1 cellular context compared by ENCODE assay signal in genomic region chr18:712401-713134, GRCh38.
TF ChIP-seq lines count a peak whose summit lies in the region.

A gene with protein sequence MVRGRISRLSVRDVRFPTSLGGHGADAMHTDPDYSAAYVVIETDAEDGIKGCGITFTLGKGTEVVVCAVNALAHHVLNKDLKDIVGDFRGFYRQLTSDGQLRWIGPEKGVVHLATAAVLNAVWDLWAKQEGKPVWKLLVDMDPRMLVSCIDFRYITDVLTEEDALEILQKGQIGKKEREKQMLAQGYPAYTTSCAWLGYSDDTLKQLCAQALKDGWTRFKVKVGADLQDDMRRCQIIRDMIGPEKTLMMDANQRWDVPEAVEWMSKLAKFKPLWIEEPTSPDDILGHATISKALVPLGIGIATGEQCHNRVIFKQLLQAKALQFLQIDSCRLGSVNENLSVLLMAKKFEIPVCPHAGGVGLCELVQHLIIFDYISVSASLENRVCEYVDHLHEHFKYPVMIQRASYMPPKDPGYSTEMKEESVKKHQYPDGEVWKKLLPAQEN (minus strand): TSS chr18:712630. CDS start chr18:712587, 43 bp downstream.

TF ChIP-seq in HepG2, 621 proteins besides CTCF, POLR2A, EP300 and RAD21 (continued from another document and continues in another):
- no peak for TF ChIP-seq HOMEZ (CRISPR knock-in tag; IDR thresholded peaks at IDR 0.05; ENCODE audit: low read depth)
- TF ChIP-seq MXD4 (CRISPR knock-in tag; IDR thresholded peaks at IDR 0.05), result no peak
- TF ChIP-seq, protein P1, sequence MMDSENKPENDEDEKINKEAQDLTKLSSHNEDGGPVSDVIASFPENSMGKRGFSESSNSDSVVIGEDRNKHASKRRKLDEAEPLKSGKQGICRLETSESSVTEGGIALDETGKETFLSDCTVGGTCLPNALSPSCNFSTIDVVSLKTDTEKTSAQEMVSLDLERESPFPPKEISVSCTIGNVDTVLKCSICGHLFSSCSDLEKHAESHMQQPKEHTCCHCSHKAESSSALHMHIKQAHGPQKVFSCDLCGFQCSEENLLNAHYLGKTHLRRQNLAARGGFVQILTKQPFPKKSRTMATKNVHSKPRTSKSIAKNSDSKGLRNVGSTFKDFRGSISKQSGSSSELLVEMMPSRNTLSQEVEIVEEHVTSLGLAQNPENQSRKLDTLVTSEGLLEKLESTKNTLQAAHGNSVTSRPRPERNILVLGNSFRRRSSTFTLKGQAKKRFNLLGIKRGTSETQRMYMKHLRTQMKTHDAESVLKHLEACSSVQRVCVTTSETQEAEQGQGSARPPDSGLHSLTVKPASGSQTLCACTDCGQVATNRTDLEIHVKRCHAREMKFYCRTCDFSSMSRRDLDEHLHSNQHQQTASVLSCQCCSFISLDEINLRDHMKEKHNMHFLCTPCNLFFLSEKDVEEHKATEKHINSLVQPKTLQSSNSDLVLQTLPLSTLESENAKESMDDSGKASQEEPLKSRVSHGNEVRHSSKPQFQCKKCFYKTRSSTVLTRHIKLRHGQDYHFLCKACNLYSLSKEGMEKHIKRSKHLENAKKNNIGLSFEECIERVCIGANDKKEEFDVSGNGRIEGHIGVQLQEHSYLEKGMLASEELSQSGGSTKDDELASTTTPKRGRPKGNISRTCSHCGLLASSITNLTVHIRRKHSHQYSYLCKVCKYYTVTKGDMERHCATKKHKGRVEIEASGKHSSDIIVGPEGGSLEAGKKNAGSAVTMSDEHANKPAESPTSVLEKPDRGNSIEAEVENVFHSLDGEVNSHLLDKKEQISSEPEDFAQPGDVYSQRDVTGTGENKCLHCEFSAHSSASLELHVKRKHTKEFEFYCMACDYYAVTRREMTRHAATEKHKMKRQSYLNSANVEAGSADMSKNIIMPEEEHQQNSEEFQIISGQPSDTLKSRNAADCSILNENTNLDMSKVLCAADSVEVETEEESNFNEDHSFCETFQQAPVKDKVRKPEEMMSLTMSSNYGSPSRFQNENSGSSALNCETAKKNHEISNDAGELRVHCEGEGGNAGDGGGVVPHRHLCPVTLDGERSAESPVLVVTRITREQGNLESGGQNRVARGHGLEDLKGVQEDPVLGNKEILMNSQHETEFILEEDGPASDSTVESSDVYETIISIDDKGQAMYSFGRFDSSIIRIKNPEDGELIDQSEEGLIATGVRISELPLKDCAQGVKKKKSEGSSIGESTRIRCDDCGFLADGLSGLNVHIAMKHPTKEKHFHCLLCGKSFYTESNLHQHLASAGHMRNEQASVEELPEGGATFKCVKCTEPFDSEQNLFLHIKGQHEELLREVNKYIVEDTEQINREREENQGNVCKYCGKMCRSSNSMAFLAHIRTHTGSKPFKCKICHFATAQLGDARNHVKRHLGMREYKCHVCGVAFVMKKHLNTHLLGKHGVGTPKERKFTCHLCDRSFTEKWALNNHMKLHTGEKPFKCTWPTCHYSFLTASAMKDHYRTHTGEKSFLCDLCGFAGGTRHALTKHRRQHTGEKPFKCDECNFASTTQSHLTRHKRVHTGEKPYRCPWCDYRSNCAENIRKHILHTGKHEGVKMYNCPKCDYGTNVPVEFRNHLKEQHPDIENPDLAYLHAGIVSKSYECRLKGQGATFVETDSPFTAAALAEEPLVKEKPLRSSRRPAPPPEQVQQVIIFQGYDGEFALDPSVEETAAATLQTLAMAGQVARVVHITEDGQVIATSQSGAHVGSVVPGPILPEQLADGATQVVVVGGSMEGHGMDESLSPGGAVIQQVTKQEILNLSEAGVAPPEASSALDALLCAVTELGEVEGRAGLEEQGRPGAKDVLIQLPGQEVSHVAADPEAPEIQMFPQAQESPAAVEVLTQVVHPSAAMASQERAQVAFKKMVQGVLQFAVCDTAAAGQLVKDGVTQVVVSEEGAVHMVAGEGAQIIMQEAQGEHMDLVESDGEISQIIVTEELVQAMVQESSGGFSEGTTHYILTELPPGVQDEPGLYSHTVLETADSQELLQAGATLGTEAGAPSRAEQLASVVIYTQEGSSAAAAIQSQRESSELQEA (CRISPR knock-in tag; IDR thresholded peaks at IDR 0.05; ENCODE audit: not compliant biosample characterization), result no peak
- TF ChIP-seq NFYC (CRISPR knock-in tag; IDR thresholded peaks at IDR 0.05), result no peak; the same call in 1 of the 2 replicates
- TF ChIP-seq, protein P2, sequence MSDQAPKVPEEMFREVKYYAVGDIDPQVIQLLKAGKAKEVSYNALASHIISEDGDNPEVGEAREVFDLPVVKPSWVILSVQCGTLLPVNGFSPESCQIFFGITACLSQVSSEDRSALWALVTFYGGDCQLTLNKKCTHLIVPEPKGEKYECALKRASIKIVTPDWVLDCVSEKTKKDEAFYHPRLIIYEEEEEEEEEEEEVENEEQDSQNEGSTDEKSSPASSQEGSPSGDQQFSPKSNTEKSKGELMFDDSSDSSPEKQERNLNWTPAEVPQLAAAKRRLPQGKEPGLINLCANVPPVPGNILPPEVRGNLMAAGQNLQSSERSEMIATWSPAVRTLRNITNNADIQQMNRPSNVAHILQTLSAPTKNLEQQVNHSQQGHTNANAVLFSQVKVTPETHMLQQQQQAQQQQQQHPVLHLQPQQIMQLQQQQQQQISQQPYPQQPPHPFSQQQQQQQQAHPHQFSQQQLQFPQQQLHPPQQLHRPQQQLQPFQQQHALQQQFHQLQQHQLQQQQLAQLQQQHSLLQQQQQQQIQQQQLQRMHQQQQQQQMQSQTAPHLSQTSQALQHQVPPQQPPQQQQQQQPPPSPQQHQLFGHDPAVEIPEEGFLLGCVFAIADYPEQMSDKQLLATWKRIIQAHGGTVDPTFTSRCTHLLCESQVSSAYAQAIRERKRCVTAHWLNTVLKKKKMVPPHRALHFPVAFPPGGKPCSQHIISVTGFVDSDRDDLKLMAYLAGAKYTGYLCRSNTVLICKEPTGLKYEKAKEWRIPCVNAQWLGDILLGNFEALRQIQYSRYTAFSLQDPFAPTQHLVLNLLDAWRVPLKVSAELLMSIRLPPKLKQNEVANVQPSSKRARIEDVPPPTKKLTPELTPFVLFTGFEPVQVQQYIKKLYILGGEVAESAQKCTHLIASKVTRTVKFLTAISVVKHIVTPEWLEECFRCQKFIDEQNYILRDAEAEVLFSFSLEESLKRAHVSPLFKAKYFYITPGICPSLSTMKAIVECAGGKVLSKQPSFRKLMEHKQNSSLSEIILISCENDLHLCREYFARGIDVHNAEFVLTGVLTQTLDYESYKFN (CRISPR knock-in tag; conservative IDR thresholded peaks at IDR 0.05), result no peak
- no peak for TF ChIP-seq REL (CRISPR knock-in tag; conservative IDR thresholded peaks at IDR 0.05)
- TF ChIP-seq SYNCRIP (IDR thresholded peaks at IDR 0.05; ENCODE audit: insufficient read depth, low read depth, low read length), result no peak
- TF ChIP-seq ZNF383 (CRISPR knock-in tag; IDR thresholded peaks at IDR 0.05; ENCODE audit: borderline replicate concordance), result no peak
- TF ChIP-seq ZFAT (CRISPR knock-in tag; conservative IDR thresholded peaks at IDR 0.05), result no peak
- no peak for TF ChIP-seq FOSL1 (CRISPR knock-in tag; IDR thresholded peaks at IDR 0.05; ENCODE audit: borderline replicate concordance)
- TF ChIP-seq HNF4G (IDR thresholded peaks at IDR 0.05; ENCODE audit: borderline replicate concordance, low read depth, low read length), result no peak
- no peak for TF ChIP-seq HNF4G (CRISPR knock-in tag; IDR thresholded peaks at IDR 0.05; ENCODE audit: borderline replicate concordance, low read depth)
- no peak for TF ChIP-seq GRHL1 (CRISPR knock-in tag; conservative IDR thresholded peaks at IDR 0.05)
- TF ChIP-seq ZZZ3 (CRISPR knock-in tag; IDR thresholded peaks at IDR 0.05; ENCODE audit: borderline replicate concordance), result no peak
- TF ChIP-seq ZNF75D (CRISPR knock-in tag; IDR thresholded peaks at IDR 0.05; ENCODE audit: borderline replicate concordance), result no peak
- TF ChIP-seq ZNF337 (CRISPR knock-in tag; IDR thresholded peaks at IDR 0.05; ENCODE audit: borderline replicate concordance, low read depth), result no peak
- TF ChIP-seq ZNF747 (CRISPR knock-in tag; IDR thresholded peaks at IDR 0.05; ENCODE audit: borderline replicate concordance), result peak; percentile 74
- TF ChIP-seq, protein P3, sequence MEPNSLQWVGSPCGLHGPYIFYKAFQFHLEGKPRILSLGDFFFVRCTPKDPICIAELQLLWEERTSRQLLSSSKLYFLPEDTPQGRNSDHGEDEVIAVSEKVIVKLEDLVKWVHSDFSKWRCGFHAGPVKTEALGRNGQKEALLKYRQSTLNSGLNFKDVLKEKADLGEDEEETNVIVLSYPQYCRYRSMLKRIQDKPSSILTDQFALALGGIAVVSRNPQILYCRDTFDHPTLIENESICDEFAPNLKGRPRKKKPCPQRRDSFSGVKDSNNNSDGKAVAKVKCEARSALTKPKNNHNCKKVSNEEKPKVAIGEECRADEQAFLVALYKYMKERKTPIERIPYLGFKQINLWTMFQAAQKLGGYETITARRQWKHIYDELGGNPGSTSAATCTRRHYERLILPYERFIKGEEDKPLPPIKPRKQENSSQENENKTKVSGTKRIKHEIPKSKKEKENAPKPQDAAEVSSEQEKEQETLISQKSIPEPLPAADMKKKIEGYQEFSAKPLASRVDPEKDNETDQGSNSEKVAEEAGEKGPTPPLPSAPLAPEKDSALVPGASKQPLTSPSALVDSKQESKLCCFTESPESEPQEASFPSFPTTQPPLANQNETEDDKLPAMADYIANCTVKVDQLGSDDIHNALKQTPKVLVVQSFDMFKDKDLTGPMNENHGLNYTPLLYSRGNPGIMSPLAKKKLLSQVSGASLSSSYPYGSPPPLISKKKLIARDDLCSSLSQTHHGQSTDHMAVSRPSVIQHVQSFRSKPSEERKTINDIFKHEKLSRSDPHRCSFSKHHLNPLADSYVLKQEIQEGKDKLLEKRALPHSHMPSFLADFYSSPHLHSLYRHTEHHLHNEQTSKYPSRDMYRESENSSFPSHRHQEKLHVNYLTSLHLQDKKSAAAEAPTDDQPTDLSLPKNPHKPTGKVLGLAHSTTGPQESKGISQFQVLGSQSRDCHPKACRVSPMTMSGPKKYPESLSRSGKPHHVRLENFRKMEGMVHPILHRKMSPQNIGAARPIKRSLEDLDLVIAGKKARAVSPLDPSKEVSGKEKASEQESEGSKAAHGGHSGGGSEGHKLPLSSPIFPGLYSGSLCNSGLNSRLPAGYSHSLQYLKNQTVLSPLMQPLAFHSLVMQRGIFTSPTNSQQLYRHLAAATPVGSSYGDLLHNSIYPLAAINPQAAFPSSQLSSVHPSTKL (CRISPR knock-in tag; IDR thresholded peaks at IDR 0.05), result peak; percentile 40; the same call in 1 of the 2 replicates
- no peak for TF ChIP-seq RFX5 (IDR thresholded peaks at IDR 0.05; ENCODE audit: low read depth, low read length)
- TF ChIP-seq, protein P4, sequence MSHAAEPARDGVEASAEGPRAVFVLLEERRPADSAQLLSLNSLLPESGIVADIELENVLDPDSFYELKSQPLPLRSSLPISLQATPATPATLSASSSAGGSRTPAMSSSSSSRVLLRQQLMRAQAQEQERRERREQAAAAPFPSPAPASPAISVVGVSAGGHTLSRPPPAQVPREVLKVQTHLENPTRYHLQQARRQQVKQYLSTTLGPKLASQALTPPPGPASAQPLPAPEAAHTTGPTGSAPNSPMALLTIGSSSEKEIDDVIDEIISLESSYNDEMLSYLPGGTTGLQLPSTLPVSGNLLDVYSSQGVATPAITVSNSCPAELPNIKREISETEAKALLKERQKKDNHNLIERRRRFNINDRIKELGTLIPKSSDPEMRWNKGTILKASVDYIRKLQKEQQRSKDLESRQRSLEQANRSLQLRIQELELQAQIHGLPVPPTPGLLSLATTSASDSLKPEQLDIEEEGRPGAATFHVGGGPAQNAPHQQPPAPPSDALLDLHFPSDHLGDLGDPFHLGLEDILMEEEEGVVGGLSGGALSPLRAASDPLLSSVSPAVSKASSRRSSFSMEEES (CRISPR knock-in tag; IDR thresholded peaks at IDR 0.05), result no peak; the same call in 1 of the 2 replicates
- no peak for TF ChIP-seq ZNF496 (CRISPR knock-in tag; IDR thresholded peaks at IDR 0.05; ENCODE audit: insufficient replicate concordance)
- TF ChIP-seq SMAD3 (CRISPR knock-in tag; IDR thresholded peaks at IDR 0.05), result no peak
- no peak for TF ChIP-seq ZNF281 (CRISPR knock-in tag; IDR thresholded peaks at IDR 0.05; ENCODE audit: borderline replicate concordance)
- TF ChIP-seq PRPF4 (IDR thresholded peaks at IDR 0.05; ENCODE audit: low read depth, low read length, poor library complexity, severe bottlenecking), result no peak
